In genomic region chr13:28755546-28755870, GRCh38 we compare ENCODE assay signal across 18 cellular contexts. TPM values are rescaled to one million over a fixed set of nuclear protein-coding genes. Genes with fewer than 3 reads are reported as not detected.
DNase-seq lines count a peak whose midpoint lies in the region; ATAC-seq, FAIRE-seq and TF ChIP-seq lines count a peak whose summit lies in the region.
"Had no signal": no experiment of that assay in that cellular context is flagged by ENCODE, and none has a peak within 500 bp of the region (broad histone marks: within the 10 kb centered on the region; RNA-seq: fewer than 3 reads in every experiment).

No MANE protein-coding gene starts in this region.

- no peak for TF ChIP-seq RAD21 in HepG2 (CRISPR knock-in tag; IDR thresholded peaks at IDR 0.05)

- WGBS in HepG2 (ENCODE audit: low lambda C conversion rate) = 49% methylated on average over 5 of the region's 5 CpGs

- H3K36me3 Mint-ChIP-seq in activated T-cell treated with anti-CD3 and anti-CD28 coated beads, Interleukin-2, amount 50 U/mL, for 24 hours (ENCODE audit: low read depth) = peaks cover 4% of the 10 kb centered on the region
- peaks cover 4% of the 10 kb centered on the region for H3K36me3 Mint-ChIP-seq in T-cell
- no peaks in the 10 kb centered on the region for H3K36me3 Mint-ChIP-seq in stimulated activated effector memory CD8-positive, alpha-beta T cell treated with anti-CD3 and anti-CD28 coated beads, Interleukin-12 subunit alpha, Interleukin-12 subunit beta, amount 100 ng/mL, for 72 hours

- peak overlapping the region; percentile 83 for H3K27ac Mint-ChIP-seq in activated T-cell treated with anti-CD3 and anti-CD28 coated beads, Interleukin-2, amount 50 U/mL, for 24 hours
- H3K27ac Mint-ChIP-seq in T-cell = peak overlapping the region; percentile 93 to 97
- peak overlapping the region; percentile 91 for H3K27ac Mint-ChIP-seq in stimulated activated effector memory CD8-positive, alpha-beta T cell treated with anti-CD3 and anti-CD28 coated beads, Interleukin-12 subunit alpha, Interleukin-12 subunit beta, amount 100 ng/mL, for 72 hours

- no peak overlapping the region for H2AFZ ChIP-seq in HepG2 (ENCODE audit: low read length)

- H3K27ac ChIP-seq in HepG2 (ENCODE audit: extremely low read length, insufficient read depth, low read length) = no peak overlapping the region
- H3K27ac ChIP-seq: foreskin keratinocyte, neutrophil had no signal

- in situ Hi-C loops in HepG2 (cut with HindIII; ENCODE audit: extremely low pct_ligation_motif_present, low pct_unique_long_range_greater_than_20kb) = no loop called here
- in situ Hi-C loops in GM13976 (cut with MboI; ENCODE audit: low sequenced_read_pairs, unreplicated experiment) = no loop called here

- no peak for TF ChIP-seq POLR2A in HepG2 (IDR thresholded peaks at IDR 0.05; ENCODE audit: insufficient read depth in 1 of 2, low read depth in 2 of 2, low read length in 2 of 2)

- H3K9ac ChIP-seq in HepG2 (ENCODE audit: insufficient read depth, low read depth, low read length) = no peak overlapping the region

- no peak for FAIRE-seq in HepG2 (lab: Jason Lieb, UNC)
- FAIRE-seq: GM12891, GM19239, kidney had no signal

- BruUV-seq in HepG2 (replicated peaks; lab: Mats Ljungman, UMichigan) = no TSS peak

- peaks cover 20% of the 10 kb centered on the region for H3K9me3 ChIP-seq in HepG2 (ENCODE audit: low read length)
- H3K9me3 ChIP-seq: neutrophil had no signal

- POLR2A ChIA-PET in T-cell (lab: Charles Lee) = no interaction called here
- POLR2A ChIA-PET in HepG2 (lab: Yijun Ruan, JAX) = interaction anchor here (0.6 kb wide), 1 partner anchor 791 kb away, joined by 6 read pairs; no protein-coding TSS in a partner anchor

- H3K4me2 ChIP-seq in HepG2 (ENCODE audit: low read depth, low read length) = peak overlapping the region; percentile 12; the same call in 1 of the 2 replicates

- H4K20me1 ChIP-seq in HepG2 (ENCODE audit: insufficient read depth, low read length) = no peaks in the 10 kb centered on the region

- no peaks in the 10 kb centered on the region for H3K4me1 ChIP-seq in HepG2 (ENCODE audit: insufficient read depth, low read length)
- H3K4me1 ChIP-seq: uterus had no signal

- ATAC-seq in T-cell (replicated peaks in 1 of 4) (no peak), HepG2 (no peak)
- no peak for ATAC-seq in stimulated activated effector memory CD8-positive, alpha-beta T cell treated with anti-CD3 and anti-CD28 coated beads, Interleukin-12 subunit alpha, Interleukin-12 subunit beta, amount 100 ng/mL, for 72 hours
- ATAC-seq: foreskin keratinocyte had no signal

- intact Hi-C loops in HepG2 (cut with micrococcal nuclease; ENCODE audit: unreplicated experiment) = no loop called here

- H3K27me3 Mint-ChIP-seq in activated T-cell treated with anti-CD3 and anti-CD28 coated beads, Interleukin-2, amount 50 U/mL, for 24 hours = no peaks in the 10 kb centered on the region
- peaks cover 0 to 1% of the 10 kb centered on the region in 2 donors for H3K27me3 Mint-ChIP-seq in T-cell

- TF ChIP-seq EP300 in HepG2 (IDR thresholded peaks at IDR 0.05; ENCODE audit: low read depth in 2 of 2, low read length in 2 of 2) = no peak
- TF ChIP-seq EP300 in HepG2 (CRISPR knock-in tag; IDR thresholded peaks at IDR 0.05; ENCODE audit: borderline replicate concordance) = no peak

- TF ChIP-seq CTCF in HepG2 (CRISPR knock-in tag; IDR thresholded peaks at IDR 0.05) (no peak), GM13976 (IDR thresholded peaks at IDR 0.05; ENCODE audit: borderline replicate concordance, control extremely low read depth, extremely low read depth, insufficient read depth, missing control alignments) (no peak)

- no peak for DNase-seq in activated T-cell treated with anti-CD3 and anti-CD28 coated beads, Interleukin-2, amount 50 U/mL, for 24 hours
- DNase-seq in activated T-cell treated with anti-CD3 and anti-CD28 coated beads for 4 hours = no peak
- DNase-seq in T-cell = no peak
- no peak for DNase-seq in HepG2 (ENCODE audit: low spot score)
- DNase-seq in stimulated activated effector memory CD8-positive, alpha-beta T cell treated with anti-CD3 and anti-CD28 coated beads, Interleukin-12 subunit alpha, Interleukin-12 subunit beta, amount 100 ng/mL, for 72 hours (ENCODE audit: low spot score in 2 of 2) = peak in 1 of 2 donors; percentile 29
- no peak for DNase-seq in Kasumi-1 (lab: John Stamatoyannopoulos, UW)
- no peak for DNase-seq in NCI-H146 treated with DMSO at 0.1 percent for 48 hours (lab: John Stamatoyannopoulos, UW; ENCODE audit: unreplicated experiment)
- no peak for DNase-seq in GM13976 (ENCODE audit: low spot score)
- DNase-seq: activated CD4-positive, alpha-beta T cell treated with anti-CD3 and anti-CD28 coated beads for 1 hour; cortex of kidney; DMS153; foreskin keratinocyte; NCI-H1436 had no signal

- no peaks in the 10 kb centered on the region for H3K36me3 ChIP-seq in HepG2 (replicated peaks in 1 of 2; ENCODE audit: control insufficient read depth in 1 of 2, insufficient read depth in 2 of 2, low read length in 2 of 2)
- H3K36me3 ChIP-seq: neutrophil, uterus had no signal

- peaks cover 19% of the 10 kb centered on the region for H3K9me3 Mint-ChIP-seq in activated T-cell treated with anti-CD3 and anti-CD28 coated beads, Interleukin-2, amount 50 U/mL, for 24 hours
- H3K9me3 Mint-ChIP-seq in T-cell = peaks cover 5 to 12% (median 10%) of the 10 kb centered on the region in 3 donors
- H3K9me3 Mint-ChIP-seq in stimulated activated effector memory CD8-positive, alpha-beta T cell treated with anti-CD3 and anti-CD28 coated beads, Interleukin-12 subunit alpha, Interleukin-12 subunit beta, amount 100 ng/mL, for 72 hours = peaks cover 10% of the 10 kb centered on the region

- CTCF ChIA-PET in T-cell (lab: Charles Lee) = no interaction called here
- CTCF ChIA-PET in HepG2 (lab: Yijun Ruan, JAX; ENCODE audit: low intra/inter-chr PET ratio, low total read pairs) = no interaction called here

- H3K27me3 ChIP-seq in HepG2 (ENCODE audit: control insufficient read depth in 1 of 2, insufficient read depth in 2 of 2, low read length in 2 of 2) = no peaks in the 10 kb centered on the region; a peak in 1 of 5 replicates
- H3K27me3 ChIP-seq: foreskin keratinocyte, neutrophil had no signal

- no peaks in the 10 kb centered on the region for H3K79me2 ChIP-seq in HepG2 (ENCODE audit: insufficient read depth, low read length)

- H3K4me3 ChIP-seq in HepG2 (replicated peaks in 1 of 3; ENCODE audit: insufficient read depth in 1 of 3, low read depth in 2 of 3, low read length in 3 of 3) = no peak overlapping the region

- H3K4me3 Mint-ChIP-seq in activated T-cell treated with anti-CD3 and anti-CD28 coated beads, Interleukin-2, amount 50 U/mL, for 24 hours = peak overlapping the region; percentile 51
- H3K4me3 Mint-ChIP-seq in T-cell = peak overlapping the region in 1 of 3 donors; percentile 68
- peak overlapping the region; percentile 75 for H3K4me3 Mint-ChIP-seq in stimulated activated effector memory CD8-positive, alpha-beta T cell treated with anti-CD3 and anti-CD28 coated beads, Interleukin-12 subunit alpha, Interleukin-12 subunit beta, amount 100 ng/mL, for 72 hours

- peaks cover 20% of the 10 kb centered on the region for H3K4me1 Mint-ChIP-seq in activated T-cell treated with anti-CD3 and anti-CD28 coated beads, Interleukin-2, amount 50 U/mL, for 24 hours (ENCODE audit: low read depth)
- H3K4me1 Mint-ChIP-seq in T-cell = peaks cover 15 to 21% (median 21%) of the 10 kb centered on the region in 3 donors
- peaks cover 15% of the 10 kb centered on the region for H3K4me1 Mint-ChIP-seq in stimulated activated effector memory CD8-positive, alpha-beta T cell treated with anti-CD3 and anti-CD28 coated beads, Interleukin-12 subunit alpha, Interleukin-12 subunit beta, amount 100 ng/mL, for 72 hours

TF ChIP-seq in HepG2, 621 proteins besides CTCF, POLR2A, EP300 and RAD21 (continues in another document):
- TF ChIP-seq NR2C2 (CRISPR knock-in tag; IDR thresholded peaks at IDR 0.05; ENCODE audit: borderline replicate concordance) (no peak), TFDP1 (CRISPR knock-in tag; IDR thresholded peaks at IDR 0.05; ENCODE audit: borderline replicate concordance) (no peak), HNRNPLL (IDR thresholded peaks at IDR 0.05; ENCODE audit: low read depth, low read length, poor library complexity, severe bottlenecking) (no peak)

RNA-seq across cellular contexts. Expression of gene SLC46A3, which starts 36.7 kb away (rescaled TPM):
- 10 to 100 TPM; 12.1 to 20.7 (median 18.2) TPM for total RNA-seq in T-cell
- total RNA-seq in HepG2 (2016; rRNA removed; fragmentation: Illumina TruSeq; extraction: Trizol) = not detected in 2 replicates
- total RNA-seq in HepG2 (2016; cell fraction: cytosol; rRNA removed; fragmentation: Illumina TruSeq; extraction: Trizol; ENCODE audit: low read depth) = not detected in 2 replicates
- total RNA-seq in HepG2 (2016; cell fraction: insoluble cytoplasmic fraction; rRNA removed; fragmentation: Illumina TruSeq; extraction: Trizol) = not detected in 2 replicates
- total RNA-seq in HepG2 (2016; cell fraction: membrane; rRNA removed; fragmentation: Illumina TruSeq; extraction: Trizol) = not detected in 2 replicates
- not detected in 2 replicates for total RNA-seq in HepG2 (2016; cell fraction: nucleus; rRNA removed; fragmentation: Illumina TruSeq; extraction: Trizol)
- not detected in 2 replicates for polyA plus RNA-seq in HepG2 (2011; rRNA removed)
- polyA plus RNA-seq in HepG2 (2011; cell fraction: cytosol; rRNA removed) = not detected in 2 replicates
- polyA plus RNA-seq in HepG2 (2011; cell fraction: nucleus; rRNA removed) = not detected in 2 replicates
- polyA plus RNA-seq in HepG2 (2012) = not detected in 2 replicates
- not detected in 2 replicates for polyA plus RNA-seq in HepG2 (2016; cell fraction: cytosol; fragmentation: Illumina TruSeq; extraction: Trizol; ENCODE audit: low read depth)
- polyA plus RNA-seq in HepG2 (2016; cell fraction: insoluble cytoplasmic fraction; fragmentation: Illumina TruSeq; extraction: Trizol; ENCODE audit: low read depth) = not detected in 2 replicates
- not detected in 2 replicates for polyA plus RNA-seq in HepG2 (2016; cell fraction: membrane; fragmentation: Illumina TruSeq; extraction: Trizol; ENCODE audit: low read depth)
- polyA plus RNA-seq in HepG2 (2016; cell fraction: nucleus; fragmentation: Illumina TruSeq; extraction: Trizol; ENCODE audit: insufficient read depth, low read depth) = not detected in 2 replicates
- not detected in 2 replicates for polyA minus RNA-seq in HepG2 (2011; rRNA and poly(A)+ RNA removed; ENCODE audit: low replicate concordance)
- polyA minus RNA-seq in HepG2 (2011; cell fraction: cytosol; rRNA and poly(A)+ RNA removed) = not detected in 2 replicates
- not detected in 2 replicates for polyA minus RNA-seq in HepG2 (2011; cell fraction: nucleus; rRNA and poly(A)+ RNA removed)

Comparison
In these comparisons a context has a peak if more than half of its experiments do, and no peak if none do; other contexts are left out.
1. RNA of gene SLC46A3, which starts 36.7 kb away (total RNA-seq): 12.1 to 20.7 TPM in T-cell; not detected in HepG2; every median in the first group is over 10 times any median in the second.
2. Peak in every context shown above with its lines, with median percentiles within 50 percentile points of each other: H3K27ac Mint-ChIP-seq.